ENCODE assay signal across 8 cellular contexts in genomic region chr12:132560421-132560830, GRCh38. TPM values are rescaled to one million over a fixed set of nuclear protein-coding genes. Genes with fewer than 3 reads are reported as not detected.
DNase-seq lines count a peak whose midpoint lies in the region; ATAC-seq and TF ChIP-seq lines count a peak whose summit lies in the region.

No MANE protein-coding gene starts in this region.

- no peaks in the 10 kb centered on the region for H3K9me3 ChIP-seq in tibial artery

- no peaks in the 10 kb centered on the region for H3K36me3 Mint-ChIP-seq in chondrocyte (ENCODE audit: low read depth)

- H3K27me3 Mint-ChIP-seq in chondrocyte (ENCODE audit: low read depth): no peaks in the 10 kb centered on the region

- H3K27ac Mint-ChIP-seq in chondrocyte (ENCODE audit: unreplicated experiment): no peak overlapping the region

- H3K27me3 ChIP-seq in tibial artery: no peaks in the 10 kb centered on the region

- H3K9me3 Mint-ChIP-seq in chondrocyte (ENCODE audit: low read depth): no peaks in the 10 kb centered on the region

- H3K27ac ChIP-seq in tibial artery: no peak overlapping the region

- DNase-seq in NCI-H82 (lab: John Stamatoyannopoulos, UW): peak; percentile 51
- DNase-seq in NCI-H82 treated with DMSO at 0.1 percent for 48 hours (lab: John Stamatoyannopoulos, UW; ENCODE audit: unreplicated experiment): no peak
- DNase-seq in NCI-H748 treated with DMSO at 0.1 percent for 48 hours (lab: John Stamatoyannopoulos, UW): peak; percentile 15
- no peak for DNase-seq in chondrocyte (ENCODE audit: low spot score)
- DNase-seq in lung microvascular endothelial cell (ENCODE audit: low read depth in 2 of 2): peak; percentile 25 to 28
- DNase-seq in tibial artery: no peak
- no peak for DNase-seq in NCI-H446 (lab: John Stamatoyannopoulos, UW)

- intact Hi-C loops in tibial artery (cut with DNase I; ENCODE audit: low total_unique reads): no loop called here

- H3K4me3 ChIP-seq in tibial artery: peak overlapping the region; percentile 54 to 68

- H3K4me3 Mint-ChIP-seq in chondrocyte (ENCODE audit: unreplicated experiment): peak overlapping the region; percentile 72

- peaks cover 0 to 31% (median 21%) of the 10 kb centered on the region in 4 donors for H3K4me1 ChIP-seq in tibial artery

- no peak for TF ChIP-seq CTCF in chondrocyte (IDR thresholded peaks at IDR 0.05)
- no peak for TF ChIP-seq CTCF in tibial artery (IDR thresholded peaks at IDR 0.05)

- no peak for ATAC-seq in GM19023 (IDR thresholded peaks at IDR 0.05; ENCODE audit: unreplicated experiment)

- H3K36me3 ChIP-seq in tibial artery: peaks cover 0 to 2% (median 0%) of the 10 kb centered on the region in 3 donors

- H3K4me1 Mint-ChIP-seq in chondrocyte (ENCODE audit: low read depth): peaks cover 6% of the 10 kb centered on the region

RNA-seq across cellular contexts. Expression of gene LRCOL1, which starts 50.0 kb away (rescaled TPM):
- not detected in 3 replicates for total RNA-seq in chondrocyte
- total RNA-seq in lung microvascular endothelial cell: 1.3 and 2.2 TPM in 2 replicates

RNA-seq across cellular contexts. Expression of gene P2RX2, which starts 58.1 kb away (rescaled TPM):
- total RNA-seq in chondrocyte: not detected in 3 replicates
- not detected in 2 replicates for total RNA-seq in lung microvascular endothelial cell

Comparison
In these comparisons a context has a peak if more than half of its experiments do, and no peak if none do; other contexts are left out.
1. DNase-seq: peak in NCI-H82 (single experiment), NCI-H748 treated with DMSO at 0.1 percent for 48 hours (single experiment) and lung microvascular endothelial cell (2 of 2); none in NCI-H82 treated with DMSO at 0.1 percent for 48 hours (single experiment), chondrocyte (single experiment), tibial artery (0 of 2) and NCI-H446 (0 of 2).